In the genomic region with DNA sequence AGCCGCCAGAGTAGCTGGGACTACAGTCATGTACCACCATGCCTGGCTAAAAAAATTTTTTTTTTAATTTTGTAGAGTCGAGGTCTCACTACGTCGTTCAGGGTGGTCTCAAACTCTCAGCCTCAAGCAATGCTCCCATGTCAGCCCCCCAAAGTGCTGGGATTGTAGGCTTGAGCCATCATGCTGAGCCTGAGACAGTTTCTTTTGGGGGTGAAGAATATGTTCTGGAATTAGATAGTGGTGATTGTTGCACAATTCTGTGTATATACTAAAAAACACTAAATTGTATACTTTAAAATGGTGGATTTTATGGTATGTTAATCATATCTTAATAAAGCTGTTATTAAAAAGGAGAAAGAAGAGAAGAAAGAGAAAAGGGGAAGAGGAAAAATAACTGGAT, we compare ENCODE assay signal across 9 cellular contexts. TPM values are rescaled to one million over a fixed set of nuclear protein-coding genes. Genes with fewer than 3 reads are reported as not detected.
"Had no signal": no experiment of that assay in that cellular context is flagged by ENCODE, and none has a peak within 500 bp of the region (broad histone marks: within the 10 kb centered on the region; RNA-seq: fewer than 3 reads in every experiment).

No MANE protein-coding gene starts in this region.

- H3K4me2 ChIP-seq: KMS-11 had no signal

- DNase-seq: IMR-90, KBM-7, KG1 had no signal

- H3K27ac ChIP-seq: HL-60, KMS-11 had no signal

- H3K9ac ChIP-seq: KMS-11 had no signal

- H3K4me3 ChIP-seq: K562 had no signal

- ATAC-seq: HepG2, K562 had no signal

- FAIRE-seq: HepG2, HTR-8/SVneo, K562 had no signal

RNA-seq across cellular contexts. Expression of a gene that starts 1.5 kb away (rescaled TPM):
- total RNA-seq: HT-29 had no signal

RNA-seq across cellular contexts. Expression of a gene that starts 35.2 kb away (rescaled TPM):
- total RNA-seq: HT-29 had no signal
